ENCODE assay signal across 9 cellular contexts in the genomic region with DNA sequence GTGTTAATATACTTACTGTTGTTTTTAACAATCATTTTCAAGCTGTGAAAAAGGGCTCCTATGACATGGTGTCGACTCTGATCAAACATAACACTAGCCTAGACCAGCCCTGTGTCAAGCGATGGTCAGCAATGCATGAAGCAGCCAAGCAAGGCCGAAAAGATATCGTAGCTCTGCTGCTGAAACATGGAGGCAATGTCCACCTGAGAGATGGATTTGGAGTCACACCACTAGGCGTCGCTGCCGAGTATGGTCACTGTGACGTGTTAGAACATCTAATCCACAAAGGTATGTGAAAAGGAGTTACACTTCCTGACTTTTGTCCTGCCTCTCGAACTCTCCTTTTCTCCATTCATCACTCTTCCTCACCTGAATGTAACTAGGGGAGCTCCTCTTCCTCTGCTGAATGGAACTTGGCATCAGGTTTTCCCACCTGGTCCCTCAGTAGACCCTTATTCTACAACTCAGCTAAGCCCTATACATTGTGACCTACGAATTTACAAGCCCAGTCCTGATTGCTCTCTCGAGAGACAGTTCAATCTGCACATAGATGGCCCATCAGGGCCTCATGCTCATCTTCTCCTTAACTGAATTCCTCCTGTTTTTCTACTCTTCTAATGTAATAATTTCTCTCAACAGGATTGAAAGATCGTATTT. TPM values are rescaled to one million over a fixed set of nuclear protein-coding genes. Genes with fewer than 3 reads are reported as not detected.
DNase-seq lines count a peak whose midpoint lies in the region; ATAC-seq and TF ChIP-seq lines count a peak whose summit lies in the region.
"Had no signal": no experiment of that assay in that cellular context is flagged by ENCODE, and none has a peak within 500 bp of the region (broad histone marks: within the 10 kb centered on the region; RNA-seq: fewer than 3 reads in every experiment).

No MANE protein-coding gene starts in this region.

- H3K27ac Mint-ChIP-seq in CD8-positive, alpha-beta memory T cell: no peak overlapping the region
- no peak overlapping the region for H3K27ac Mint-ChIP-seq in central memory CD8-positive, alpha-beta T cell (ENCODE audit: low read depth)
- H3K27ac Mint-ChIP-seq in natural killer cell: no peak overlapping the region

- H3K27me3 Mint-ChIP-seq in CD8-positive, alpha-beta memory T cell: peaks cover 12 to 17% of the 10 kb centered on the region in 2 donors
- H3K27me3 Mint-ChIP-seq in central memory CD8-positive, alpha-beta T cell: no peaks in the 10 kb centered on the region
- H3K27me3 Mint-ChIP-seq in natural killer cell (ENCODE audit: low read depth in 2 of 2): peaks cover 6 to 7% of the 10 kb centered on the region in 2 donors

- H3K27ac ChIP-seq in CD8-positive, alpha-beta memory T cell (ENCODE audit: low read depth, low read length): no peak overlapping the region
- no peak overlapping the region for H3K27ac ChIP-seq in aorta (ENCODE audit: low read depth in 1 of 2, low read length in 2 of 2)
- H3K27ac ChIP-seq: SJCRH30 had no signal

- no peak overlapping the region for H3K4me3 ChIP-seq in CD8-positive, alpha-beta memory T cell (ENCODE audit: low read length)
- H3K4me3 ChIP-seq in aorta (ENCODE audit: low read length in 2 of 2): no peak overlapping the region
- H3K4me3 ChIP-seq: SJCRH30 had no signal

- H3K9me3 ChIP-seq in CD8-positive, alpha-beta memory T cell (ENCODE audit: low read length): no peaks in the 10 kb centered on the region
- no peaks in the 10 kb centered on the region for H3K9me3 ChIP-seq in aorta (ENCODE audit: control insufficient read depth, low read length)
- H3K9me3 ChIP-seq: SJCRH30 had no signal

- no peaks in the 10 kb centered on the region for H3K9me3 Mint-ChIP-seq in CD8-positive, alpha-beta memory T cell
- no peaks in the 10 kb centered on the region for H3K9me3 Mint-ChIP-seq in central memory CD8-positive, alpha-beta T cell
- no peaks in the 10 kb centered on the region for H3K9me3 Mint-ChIP-seq in natural killer cell

- TF ChIP-seq CTCF in natural killer cell (IDR thresholded peaks at IDR 0.05): peak; percentile 50

- no peaks in the 10 kb centered on the region for H3K36me3 ChIP-seq in CD8-positive, alpha-beta memory T cell (ENCODE audit: insufficient read depth, low read length)
- H3K36me3 ChIP-seq in aorta (ENCODE audit: control insufficient read depth in 1 of 2, insufficient read depth in 2 of 2, low read length in 1 of 2): no peaks in the 10 kb centered on the region
- H3K36me3 ChIP-seq: SJCRH30 had no signal

- DNase-seq in CD8-positive, alpha-beta memory T cell: peak; percentile 21 to 67 (median 37)
- DNase-seq in UCSD-AML1 (lab: John Stamatoyannopoulos, UW; ENCODE audit: unreplicated experiment) (peak; percentile 12), natural killer cell (peak; percentile 26), aorta (peak; percentile 55 to 76), glomerular visceral epithelial cell (ENCODE audit: extremely low spot score) (no peak)
- DNase-seq in central memory CD8-positive, alpha-beta T cell (ENCODE audit: low spot score in 2 of 2): peak; percentile 37 to 38

- POLR2A ChIA-PET in CD8-positive, alpha-beta memory T cell (lab: Charles Lee): no interaction called here

- peaks cover 0 to 7% (median 3%) of the 10 kb centered on the region in 3 donors for H3K4me1 Mint-ChIP-seq in CD8-positive, alpha-beta memory T cell
- peaks cover 6% of the 10 kb centered on the region for H3K4me1 Mint-ChIP-seq in central memory CD8-positive, alpha-beta T cell
- H3K4me1 Mint-ChIP-seq in natural killer cell: no peaks in the 10 kb centered on the region

- H3K4me3 Mint-ChIP-seq in CD8-positive, alpha-beta memory T cell: no peak overlapping the region
- no peak overlapping the region for H3K4me3 Mint-ChIP-seq in central memory CD8-positive, alpha-beta T cell
- H3K4me3 Mint-ChIP-seq in natural killer cell: no peak overlapping the region

- intact Hi-C loops in natural killer cell (cut with micrococcal nuclease) (no loop called here), aorta (cut with DNase I) (no loop called here)

- no peaks in the 10 kb centered on the region for H3K27me3 ChIP-seq in CD8-positive, alpha-beta memory T cell (ENCODE audit: insufficient read depth, low read length, poor library complexity, severe bottlenecking)
- no peaks in the 10 kb centered on the region for H3K27me3 ChIP-seq in aorta (ENCODE audit: control insufficient read depth in 1 of 2, insufficient read depth in 2 of 2, low read length in 1 of 2)
- H3K27me3 ChIP-seq: SJCRH30 had no signal

- 59 to 65% methylated on average over 12 of the region's 12 CpGs for WGBS in aorta, 2 donors

- CTCF ChIA-PET in CD8-positive, alpha-beta memory T cell (lab: Charles Lee): interaction anchor here (0.8 to 1.3 kb wide), 2 partner anchors 15 to 20 kb away, joined by 3 to 4 read pairs; no protein-coding TSS in a partner anchor

- H3K36me3 Mint-ChIP-seq in CD8-positive, alpha-beta memory T cell: no peaks in the 10 kb centered on the region
- peaks cover 6% of the 10 kb centered on the region for H3K36me3 Mint-ChIP-seq in central memory CD8-positive, alpha-beta T cell (ENCODE audit: insufficient read depth)
- H3K36me3 Mint-ChIP-seq in natural killer cell: no peaks in the 10 kb centered on the region

- no peaks in the 10 kb centered on the region for H3K4me1 ChIP-seq in CD8-positive, alpha-beta memory T cell (ENCODE audit: insufficient read depth, low read length)
- H3K4me1 ChIP-seq in aorta (ENCODE audit: control insufficient read depth in 1 of 2, insufficient read depth in 2 of 2, low read length in 2 of 2): no peaks in the 10 kb centered on the region
- H3K4me1 ChIP-seq: SJCRH30 had no signal

- ATAC-seq in GM19463 (IDR thresholded peaks at IDR 0.05; ENCODE audit: unreplicated experiment): peak; percentile 86
- ATAC-seq in HG03460 (IDR thresholded peaks at IDR 0.05; ENCODE audit: unreplicated experiment): peak; percentile 68
- no peak for ATAC-seq in central memory CD8-positive, alpha-beta T cell (replicated peaks; ENCODE audit: extremely low read depth, poor library complexity, severe bottlenecking)
- peak in 2 of 3 donors; percentile 37 to 61 for ATAC-seq in natural killer cell
- ATAC-seq in aorta (ENCODE audit: low FRiP score): no peak

RNA-seq across cellular contexts. Expression of a gene that starts 23.0 kb away (rescaled TPM):
- not detected for total RNA-seq in CD8-positive, alpha-beta memory T cell
- polyA plus RNA-seq in CD8-positive, alpha-beta memory T cell: 0.03 TPM
- total RNA-seq in natural killer cell (not detected), aorta (not detected)
- under 1 TPM in 1 of 2 donors, not detected in 1; 0.13 TPM for polyA plus RNA-seq in aorta
- total RNA-seq: SJCRH30 had no signal

RNA-seq across cellular contexts. Expression of a gene that starts 31.0 kb away (rescaled TPM):
- total RNA-seq in CD8-positive, alpha-beta memory T cell: not detected
- polyA plus RNA-seq in CD8-positive, alpha-beta memory T cell: not detected
- not detected for total RNA-seq in natural killer cell
- total RNA-seq in aorta: not detected
- polyA plus RNA-seq in aorta: 1 to 10 TPM in 1 of 2 donors, not detected in 1; 1.8 TPM

Comparison
In these comparisons a context has a peak if more than half of its experiments do, and no peak if none do; other contexts are left out.
1. ATAC-seq: peak in GM19463 (single experiment), HG03460 (single experiment) and natural killer cell (2 of 3); none in central memory CD8-positive, alpha-beta T cell (single experiment) and aorta (single experiment).